Comparison of ENCODE assay signal across 8 cellular contexts in genomic region chr17:28760987-28761562, GRCh38. TPM values are rescaled to one million over a fixed set of nuclear protein-coding genes. Genes with fewer than 3 reads are reported as not detected.
A peak's percentile ranks its signal among the peaks of the same experiment; 100 is the strongest.
DNase-seq lines count a peak whose midpoint lies in the region; ATAC-seq and TF ChIP-seq lines count a peak whose summit lies in the region.

No MANE protein-coding gene starts in this region.

- ATAC-seq in GM21367 (IDR thresholded peaks at IDR 0.05; ENCODE audit: unreplicated experiment) (no peak), HG02870 (IDR thresholded peaks at IDR 0.05; ENCODE audit: unreplicated experiment) (no peak)

- H3K4me3 ChIP-seq in choroid plexus epithelial cell (ENCODE audit: low read depth, low read length): no peak overlapping the region

- TF ChIP-seq CTCF in choroid plexus epithelial cell (conservative IDR thresholded peaks at IDR 0.05; ENCODE audit: low read depth, low read length): no peak

- DNase-seq in DMS79 treated with DMSO at 0.1 percent for 48 hours (lab: John Stamatoyannopoulos, UW) (peak; percentile 64), NCI-H2227 treated with DMSO at 0.1 percent for 48 hours (lab: John Stamatoyannopoulos, UW) (peak; percentile 9), choroid plexus epithelial cell (ENCODE audit: low read depth) (peak; percentile 74), mesenteric fat pad (ENCODE audit: low spot score) (peak; percentile 87), HK-2 (ENCODE audit: unreplicated experiment) (no peak)
- no peak for DNase-seq in stimulated activated CD4-positive, alpha-beta T cell treated with anti-CD3 and anti-CD28 coated beads, Interleukin-12 subunit alpha, Interleukin-12 subunit beta, amount 100 ng/mL, for 4 hours

RNA-seq across cellular contexts. Expression of gene TRAF4, which starts 17.3 kb away (rescaled TPM):
- 17.5 TPM for total RNA-seq in mesenteric fat pad

RNA-seq across cellular contexts. Expression of gene NEK8, which starts 32.5 kb away (rescaled TPM):
- 2.3 TPM for total RNA-seq in mesenteric fat pad

RNA-seq across cellular contexts. Expression of gene TLCD1, which starts 35.0 kb away (rescaled TPM):
- total RNA-seq in mesenteric fat pad: 3.4 TPM

RNA-seq across cellular contexts. Expression of gene RPL23A, which starts 41.3 kb away (rescaled TPM):
- total RNA-seq in mesenteric fat pad: 1,078 TPM

RNA-seq across cellular contexts. Expression of gene RAB34, which starts 43.4 kb away (rescaled TPM):
- total RNA-seq in mesenteric fat pad: 43.3 TPM

Comparison
In these comparisons a context has a peak if more than half of its experiments do, and no peak if none do; other contexts are left out.
1. DNase-seq: peak in DMS79 treated with DMSO at 0.1 percent for 48 hours (single experiment), NCI-H2227 treated with DMSO at 0.1 percent for 48 hours (single experiment), choroid plexus epithelial cell (single experiment) and mesenteric fat pad (single experiment); none in HK-2 (single experiment) and stimulated activated CD4-positive, alpha-beta T cell treated with anti-CD3 and anti-CD28 coated beads, Interleukin-12 subunit alpha, Interleukin-12 subunit beta, amount 100 ng/mL, for 4 hours (single experiment).